9 cellular contexts compared by ENCODE assay signal in the genomic region with DNA sequence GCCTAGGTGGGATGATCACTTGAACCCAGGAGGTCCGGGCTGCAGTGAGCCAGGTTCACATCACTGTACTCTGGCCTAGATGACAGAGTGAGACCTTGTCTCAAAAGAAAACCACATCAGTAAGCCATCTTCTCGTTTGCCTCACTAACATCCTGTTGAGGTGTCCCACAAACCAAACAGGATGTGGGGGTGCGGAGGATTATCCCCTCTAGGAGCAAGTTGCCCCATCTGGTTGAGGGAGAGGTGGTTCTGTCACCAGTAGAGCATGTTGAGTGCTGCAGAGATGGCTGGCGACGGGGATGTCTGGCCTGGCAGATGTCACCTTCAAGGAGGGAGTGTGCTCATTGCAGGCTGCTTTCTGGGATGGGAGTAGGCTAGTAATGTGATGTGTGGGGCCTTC.
DNase-seq lines count a peak whose midpoint lies in the region; ATAC-seq, FAIRE-seq and TF ChIP-seq lines count a peak whose summit lies in the region.
"Had no signal": no experiment of that assay in that cellular context is flagged by ENCODE, and none has a peak within 500 bp of the region (broad histone marks: within the 10 kb centered on the region; RNA-seq: fewer than 3 reads in every experiment).

No MANE protein-coding gene starts in this region.

- in situ Hi-C loops in HepG2 (cut with HindIII; ENCODE audit: extremely low pct_ligation_motif_present, low pct_unique_long_range_greater_than_20kb): no loop called here

- DNase-seq in HepG2 (ENCODE audit: low spot score) (no peak), right lobe of liver (no peak), iris pigment epithelial cell (ENCODE audit: low read depth) (peak; percentile 62), mesendoderm (no peak), globus pallidus (ENCODE audit: low spot score) (no peak), substantia nigra (lab: John Stamatoyannopoulos, UW) (no peak)
- DNase-seq in activated CD4-positive, alpha-beta T cell treated with anti-CD3 and anti-CD28 coated beads, Interleukin-2, amount 50 U/mL, for 48 hours: peak; percentile 81 to 87

- H3K27me3 ChIP-seq in HepG2 (ENCODE audit: control insufficient read depth in 1 of 2, insufficient read depth in 2 of 2, low read length in 2 of 2): no peaks in the 10 kb centered on the region
- H3K27me3 ChIP-seq in right lobe of liver: no peaks in the 10 kb centered on the region
- H3K27me3 ChIP-seq in mesendoderm (ENCODE audit: insufficient read depth, low read length, poor library complexity): no peaks in the 10 kb centered on the region

- CTCF ChIA-PET in HepG2 (lab: Yijun Ruan, JAX; ENCODE audit: low intra/inter-chr PET ratio, low total read pairs): no interaction called here

- H3K79me2 ChIP-seq in HepG2 (ENCODE audit: insufficient read depth, low read length) (peaks cover 98% of the 10 kb centered on the region), mesendoderm (ENCODE audit: control insufficient read depth, insufficient read depth, low read length) (peaks cover 46% of the 10 kb centered on the region)

- intact Hi-C loops in HepG2 (cut with micrococcal nuclease; ENCODE audit: unreplicated experiment) (no loop called here), right lobe of liver (cut with DNase I) (no loop called here)

- H4K8ac ChIP-seq in mesendoderm (ENCODE audit: low read depth, low read length): no peak overlapping the region

- peaks cover 23% of the 10 kb centered on the region for H3K79me1 ChIP-seq in mesendoderm (ENCODE audit: low read length)

- TF ChIP-seq RAD21 in HepG2 (CRISPR knock-in tag; IDR thresholded peaks at IDR 0.05): no peak

- TF ChIP-seq POLR2A in HepG2 (IDR thresholded peaks at IDR 0.05; ENCODE audit: insufficient read depth in 1 of 2, low read depth in 2 of 2, low read length in 2 of 2): no peak
- no peak for TF ChIP-seq POLR2A in right lobe of liver (IDR thresholded peaks at IDR 0.05)

- no peak overlapping the region for H4K5ac ChIP-seq in mesendoderm (ENCODE audit: low read length)

- no peak overlapping the region for H2AFZ ChIP-seq in HepG2 (ENCODE audit: low read length)

- no peak overlapping the region for H2BK5ac ChIP-seq in mesendoderm (ENCODE audit: low read length)

- H3K27ac ChIP-seq in HepG2 (ENCODE audit: extremely low read length, insufficient read depth, low read length) (no peak overlapping the region), right lobe of liver (no peak overlapping the region), mesendoderm (ENCODE audit: low read depth, low read length) (no peak overlapping the region), substantia nigra (ENCODE audit: low read depth, low read length, poor library complexity, severe bottlenecking) (no peak overlapping the region)

- H2BK15ac ChIP-seq in mesendoderm (replicated peaks; ENCODE audit: low read depth): no peak overlapping the region

- BruUV-seq in HepG2 (replicated peaks; lab: Mats Ljungman, UMichigan): no TSS peak

- no peak overlapping the region for H3K4ac ChIP-seq in mesendoderm (ENCODE audit: low read depth, low read length)

- H3K23ac ChIP-seq in mesendoderm (ENCODE audit: low read length): no peak overlapping the region

- 0 out of 2 replicates have a peak overlapping the region, but pooled peaks have one; percentile 10 for H3K4me2 ChIP-seq in HepG2 (ENCODE audit: low read depth, low read length)
- no peak overlapping the region for H3K4me2 ChIP-seq in mesendoderm (ENCODE audit: low read length)

- H3K18ac ChIP-seq in mesendoderm (ENCODE audit: low read length): no peak overlapping the region

- peaks cover 24% of the 10 kb centered on the region for H4K20me1 ChIP-seq in HepG2 (ENCODE audit: insufficient read depth, low read length)

- H3K9ac ChIP-seq in HepG2 (ENCODE audit: insufficient read depth, low read depth, low read length) (no peak overlapping the region), mesendoderm (ENCODE audit: low read length) (no peak overlapping the region)

- TF ChIP-seq EP300 in HepG2 (IDR thresholded peaks at IDR 0.05; ENCODE audit: low read depth in 2 of 2, low read length in 2 of 2) (no peak), HepG2 (CRISPR knock-in tag; IDR thresholded peaks at IDR 0.05; ENCODE audit: borderline replicate concordance) (no peak)

- POLR2A ChIA-PET in HepG2 (lab: Yijun Ruan, JAX): interaction anchor here (0.7 kb wide), 1 partner anchor 21 kb away, joined by 3 read pairs; no protein-coding TSS in a partner anchor

- H3K9me3 ChIP-seq in HepG2 (ENCODE audit: low read length) (no peaks in the 10 kb centered on the region), right lobe of liver (no peaks in the 10 kb centered on the region)

- H3K56ac ChIP-seq in mesendoderm (ENCODE audit: low read length): no peak overlapping the region

- TF ChIP-seq CTCF in HepG2 (CRISPR knock-in tag; IDR thresholded peaks at IDR 0.05) (no peak), right lobe of liver (IDR thresholded peaks at IDR 0.05) (no peak)

- no peak overlapping the region for H2BK120ac ChIP-seq in mesendoderm (ENCODE audit: low read depth, low read length)

- 94% methylated on average over 4 of the region's 5 CpGs for WGBS in HepG2 (ENCODE audit: low lambda C conversion rate)
- WGBS in right lobe of liver (ENCODE audit: insufficient coverage, low coverage, low lambda C conversion rate, missing lambda C conversion rate): 57% methylated on average over 5 of the region's 5 CpGs
- WGBS in mesendoderm (ENCODE audit: extremely low coverage, insufficient coverage, low lambda C conversion rate): no CpG with 5 or more reads among the region's 5 CpGs

- H3K4me1 ChIP-seq in HepG2 (ENCODE audit: insufficient read depth, low read length) (peaks cover 100% of the 10 kb centered on the region), right lobe of liver (peaks cover 0 to 14% (median 2%) of the 10 kb centered on the region in 4 donors), mesendoderm (ENCODE audit: control insufficient read depth, low read depth, low read length) (peaks cover 9% of the 10 kb centered on the region)

- peaks cover 7 to 37% of the 10 kb centered on the region in 2 experiments for H3K36me3 ChIP-seq in HepG2 (replicated peaks in 1 of 2; ENCODE audit: control insufficient read depth in 1 of 2, insufficient read depth in 2 of 2, low read length in 2 of 2)
- H3K36me3 ChIP-seq in right lobe of liver: no peaks in the 10 kb centered on the region
- H3K36me3 ChIP-seq in mesendoderm (ENCODE audit: control insufficient read depth, insufficient read depth, low read length): no peaks in the 10 kb centered on the region

- FAIRE-seq in HepG2 (lab: Jason Lieb, UNC): no peak

- no peak overlapping the region for H2AK5ac ChIP-seq in mesendoderm (ENCODE audit: low read length)

- H3K4me3 ChIP-seq in HepG2 (replicated peaks in 1 of 3; ENCODE audit: insufficient read depth in 1 of 3, low read depth in 2 of 3, low read length in 3 of 3) (no peak overlapping the region), right lobe of liver (no peak overlapping the region), mesendoderm (ENCODE audit: low read length) (no peak overlapping the region)

- ATAC-seq in HepG2: no peak
- no peak for ATAC-seq in right lobe of liver
- ATAC-seq in HG02678 (IDR thresholded peaks at IDR 0.05; ENCODE audit: unreplicated experiment): no peak
- ATAC-seq: left colon had no signal

TF ChIP-seq in HepG2, 621 proteins besides CTCF, POLR2A, EP300 and RAD21:
- TF ChIP-seq ZNF572 (CRISPR knock-in tag; IDR thresholded peaks at IDR 0.05) (no peak), RBM22 (optimal IDR thresholded peaks at IDR 0.05; ENCODE audit: low read length) (peak; percentile 2)

Comparison
In these comparisons a context has a peak if more than half of its experiments do, and no peak if none do; other contexts are left out.
1. DNase-seq: peak in activated CD4-positive, alpha-beta T cell treated with anti-CD3 and anti-CD28 coated beads, Interleukin-2, amount 50 U/mL, for 48 hours (2 of 2) and iris pigment epithelial cell (single experiment); none in HepG2 (single experiment), right lobe of liver (0 of 3), mesendoderm (single experiment), globus pallidus (single experiment) and substantia nigra (0 of 49).